Comparison of ENCODE assay signal across 20 cellular contexts in the genomic region with DNA sequence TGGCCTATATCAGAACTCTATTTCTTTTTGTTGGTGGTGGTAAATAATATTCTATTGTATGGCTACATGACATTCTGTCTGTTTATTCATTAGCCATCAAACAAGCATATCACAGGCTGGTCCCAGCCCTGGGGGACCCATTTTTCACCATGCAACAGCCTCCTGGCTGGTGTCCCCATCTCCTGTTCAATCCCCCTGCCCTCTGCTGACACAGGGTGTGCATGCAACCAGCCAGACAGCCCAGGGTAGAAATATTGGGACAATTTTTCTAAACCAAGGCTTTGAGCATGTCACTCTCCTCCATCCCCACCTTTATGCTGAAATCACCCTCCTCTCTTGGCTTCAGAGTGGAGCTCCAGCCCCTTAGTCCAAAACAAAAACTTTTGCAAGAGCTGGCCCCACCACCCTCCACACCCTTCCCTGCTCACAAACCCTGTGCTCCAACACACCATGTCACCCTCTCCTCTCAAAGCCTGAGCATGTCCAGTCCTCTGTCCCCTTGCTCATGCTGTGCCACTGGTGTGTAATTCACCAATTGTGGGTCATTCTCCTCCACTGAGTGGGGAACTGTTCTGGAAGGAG.
"Had no signal": no experiment of that assay in that cellular context is flagged by ENCODE, and none has a peak within 500 bp of the region (broad histone marks: within the 10 kb centered on the region; RNA-seq: fewer than 3 reads in every experiment).

No MANE protein-coding gene starts in this region.

- H3K36me3 ChIP-seq: esophagus squamous epithelium, gastroesophageal sphincter, ovary, stomach, thoracic aorta, transverse colon had no signal

- H3K27ac ChIP-seq: esophagus squamous epithelium, gastroesophageal sphincter, ovary, stomach, thoracic aorta, transverse colon had no signal

- DNase-seq: effector memory CD8-positive, alpha-beta T cell; esophagus squamous epithelium; foreskin fibroblast; glutamatergic neuron; islet precursor cell; mammary epithelial cell; natural killer cell; ovary; right cardiac atrium; small intestine; stimulated activated CD4-positive, alpha-beta T cell treated with anti-CD3 and anti-CD28 coated beads, Interleukin-12 subunit alpha, Interleukin-12 subunit beta, amount 100 ng/mL, for 4 hours; stimulated activated naive CD4-positive, alpha-beta T cell; stomach; substantia nigra; transverse colon had no signal

- H3K4me3 ChIP-seq: esophagus squamous epithelium, gastroesophageal sphincter, ovary, stomach, thoracic aorta, transverse colon had no signal

- FAIRE-seq: small intestine had no signal

- H3K9me3 ChIP-seq: ovary, thoracic aorta had no signal

- H3K4me1 Mint-ChIP-seq: neural crest cell had no signal

- H3K4me3 Mint-ChIP-seq: effector memory CD8-positive, alpha-beta T cell; mesothelial cell of epicardium; natural killer cell; neural crest cell had no signal

- ATAC-seq: effector memory CD8-positive, alpha-beta T cell; gastroesophageal sphincter; left lobe of liver; natural killer cell; right cardiac atrium had no signal

- H3K27me3 ChIP-seq: ovary, transverse colon had no signal

- H3K36me3 Mint-ChIP-seq: mesothelial cell of epicardium, natural killer cell had no signal

- H3K27ac Mint-ChIP-seq: effector memory CD8-positive, alpha-beta T cell; mesothelial cell of epicardium; natural killer cell had no signal

- H3K4me1 ChIP-seq: esophagus squamous epithelium, gastroesophageal sphincter, stomach, transverse colon had no signal

- H3K9me3 Mint-ChIP-seq: effector memory CD8-positive, alpha-beta T cell; natural killer cell; neural crest cell had no signal
